Comparison of ENCODE assay signal across 28 cellular contexts in the genomic region with DNA sequence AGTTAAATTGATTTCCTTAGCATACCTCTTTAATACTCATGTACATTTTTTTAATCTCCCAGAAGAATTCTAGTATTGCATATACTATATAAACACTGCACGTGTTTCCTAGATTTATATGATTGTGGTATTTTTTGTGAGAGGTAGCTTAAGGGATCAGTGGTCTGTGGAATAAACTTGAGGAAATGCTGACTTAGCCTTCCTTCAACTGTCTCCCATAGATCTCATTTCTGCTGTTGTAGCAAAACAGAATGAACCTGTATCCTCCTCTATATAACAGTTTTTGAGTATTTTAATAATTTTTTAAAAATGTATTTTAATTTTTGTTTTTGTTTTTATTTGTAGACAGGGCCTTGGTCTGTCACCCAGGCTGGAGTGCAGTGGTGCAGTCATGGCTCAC.
"Had no signal": no experiment of that assay in that cellular context is flagged by ENCODE, and none has a peak within 500 bp of the region (broad histone marks: within the 10 kb centered on the region; RNA-seq: fewer than 3 reads in every experiment).

No MANE protein-coding gene starts in this region.

- H3K4me3 ChIP-seq: pancreas, prostate gland, skin epidermis, smooth muscle cell, spleen, suprapubic skin, testis, tibial artery, transverse colon, upper lobe of right lung, uterus had no signal

- H3K27ac ChIP-seq: neutrophil, pancreas, prostate gland, skin epidermis, spleen, suprapubic skin, testis, tibial artery, transverse colon, upper lobe of right lung, uterus had no signal

- H3K4me2 ChIP-seq: smooth muscle cell had no signal

- ATAC-seq: naive thymus-derived CD8-positive, alpha-beta T cell; natural killer cell treated with Interleukin-12 subunit alpha and Interleukin-12 subunit beta and Interleukin-15 and Interleukin-18, amount 100 ng/mL, for 72 hours; pancreas; right cardiac atrium; sciatic nerve; stimulated activated memory B cell treated with anti-CD40 and anti-IgM and Interleukin-4, amounts not matched to agents 10 μg/mL and 1 μg/mL and 100 μg/mL, for 72 hours; stimulated activated naive CD8-positive, alpha-beta T cell treated with anti-CD3 and anti-CD28 coated beads, Interleukin-15, amount 100 ng/mL, for 72 hours; stimulated activated naive CD8-positive, alpha-beta T cell treated with anti-CD3 and anti-CD28 coated beads, Interleukin-15, Interleukin-2, amounts not matched to agents 100 U/mL and 50 U/mL, for 24 hours; upper lobe of right lung had no signal

- H3K27me3 ChIP-seq: neutrophil, pancreas, spleen, suprapubic skin, testis, tibial artery, transverse colon, upper lobe of right lung, uterus had no signal

- H3K4me1 ChIP-seq: pancreas, prostate gland, suprapubic skin, testis, transverse colon, upper lobe of right lung, uterus had no signal

- FAIRE-seq: pancreas had no signal

- H3K36me3 ChIP-seq: neutrophil, pancreas, prostate gland, suprapubic skin, transverse colon, upper lobe of right lung, uterus had no signal

- H3K9me3 ChIP-seq: neutrophil, pancreas, prostate gland, spleen, suprapubic skin, testis, tibial artery, transverse colon, upper lobe of right lung, uterus had no signal

- DNase-seq: naive thymus-derived CD8-positive, alpha-beta T cell; nephron progenitor cell; nucleus accumbens; pancreas; right cardiac atrium; spleen; stimulated activated CD4-positive, alpha-beta T cell treated with anti-CD3 and anti-CD28 coated beads, Interleukin-12 subunit alpha, Interleukin-12 subunit beta, amount 100 ng/mL, for 4 hours; stimulated activated CD4-positive, alpha-beta T cell treated with anti-CD3 and anti-CD28 coated beads, Interleukin-1b, Interleukin-23, amount 100 ng/mL, for 48 hours; stimulated activated CD4-positive, alpha-beta T cell treated with anti-CD3 and anti-CD28 coated beads, Interleukin-4, amount 100 ng/mL, for 1 hour; stimulated activated CD4-positive, alpha-beta T cell treated with anti-CD3 and anti-CD28 coated beads, Interleukin-4, amount 100 ng/mL, for 4 hours; stimulated activated CD8-positive, alpha-beta memory T cell treated with anti-CD3 and anti-CD28 coated beads, Interleukin-4, amount 100 ng/mL, for 48 hours; stimulated activated naive CD4-positive, alpha-beta T cell; stimulated activated naive CD8-positive, alpha-beta T cell treated with anti-CD3 and anti-CD28 coated beads, Interleukin-15, amount 100 ng/mL, for 72 hours; stimulated activated naive CD8-positive, alpha-beta T cell treated with anti-CD3 and anti-CD28 coated beads, Interleukin-15, Interleukin-2, amounts not matched to agents 100 U/mL and 50 U/mL, for 24 hours; substantia nigra; testis; tibial artery; transverse colon; upper lobe of right lung; uterus had no signal
